In genomic region chr1:235675152-235675890, GRCh38 we compare ENCODE assay signal across 1 cellular context.
TF ChIP-seq lines count a peak whose summit lies in the region.

No MANE protein-coding gene starts in this region.

TF ChIP-seq in HepG2, 621 proteins besides CTCF, POLR2A, EP300 and RAD21 (continued from another document):
- peak; percentile 73; the same call in 1 of the 2 replicates for TF ChIP-seq RFX5 (IDR thresholded peaks at IDR 0.05; ENCODE audit: low read depth, low read length)
- TF ChIP-seq MIXL1 (CRISPR knock-in tag; IDR thresholded peaks at IDR 0.05) = no peak
- no peak for TF ChIP-seq FOXA1 (IDR thresholded peaks at IDR 0.05)
- 0 out of 2 replicates have a peak, but pooled peaks have one; percentile 16 for TF ChIP-seq FOXA1 (CRISPR knock-in tag; IDR thresholded peaks at IDR 0.05)
- TF ChIP-seq ZMYM4 (CRISPR knock-in tag; IDR thresholded peaks at IDR 0.05) = 0 out of 2 replicates have a peak, but pooled peaks have one; percentile 19
- TF ChIP-seq ETV5 (CRISPR knock-in tag; IDR thresholded peaks at IDR 0.05; ENCODE audit: borderline replicate concordance) = no peak
- TF ChIP-seq ZNF562 (CRISPR knock-in tag; IDR thresholded peaks at IDR 0.05; ENCODE audit: borderline replicate concordance) = peak; percentile 57; the same call in 1 of the 2 replicates
- no peak for TF ChIP-seq ZNF274 (CRISPR knock-in tag; IDR thresholded peaks at IDR 0.05)
- no peak for TF ChIP-seq KLF16 (CRISPR knock-in tag; IDR thresholded peaks at IDR 0.05)
- no peak for TF ChIP-seq ZSCAN31 (CRISPR knock-in tag; IDR thresholded peaks at IDR 0.05; ENCODE audit: low read depth)
- TF ChIP-seq MAZ (IDR thresholded peaks at IDR 0.05; ENCODE audit: borderline replicate concordance, low read depth, low read length) = peak; percentile 85
- no peak for TF ChIP-seq MAZ (CRISPR knock-in tag; IDR thresholded peaks at IDR 0.05; ENCODE audit: low read depth)
- no peak for TF ChIP-seq NCOA1 (CRISPR knock-in tag; IDR thresholded peaks at IDR 0.05)
- TF ChIP-seq ARNT (IDR thresholded peaks at IDR 0.05) = no peak
- peak; percentile 100 for TF ChIP-seq TP53 (CRISPR knock-in tag; conservative IDR thresholded peaks at IDR 0.05)
- TF ChIP-seq DPF2 (CRISPR knock-in tag; IDR thresholded peaks at IDR 0.05; ENCODE audit: borderline replicate concordance, low read depth) = no peak
- no peak for TF ChIP-seq SCMH1 (CRISPR knock-in tag; IDR thresholded peaks at IDR 0.05; ENCODE audit: borderline replicate concordance)
